Comparison of ENCODE assay signal across 30 cellular contexts in genomic region chr11:114972105-114972504, GRCh38.
"Had no signal": no experiment of that assay in that cellular context is flagged by ENCODE, and none has a peak within 500 bp of the region (broad histone marks: within the 10 kb centered on the region; RNA-seq: fewer than 3 reads in every experiment).

No MANE protein-coding gene starts in this region.

- H3K27me3 Mint-ChIP-seq: activated CD8-positive, alpha-beta T cell treated with anti-CD3 and anti-CD28 coated beads for 36 hours; activated naive CD4-positive, alpha-beta T cell treated with anti-CD3 and anti-CD28 coated beads, Interleukin-2, amount 50 U/mL, for 24 hours; activated naive CD8-positive, alpha-beta T cell treated with anti-CD3 and anti-CD28 coated beads for 36 hours; activated naive CD8-positive, alpha-beta T cell treated with anti-CD3 and anti-CD28 coated beads, Interleukin-2, amount 50 U/mL, for 24 hours; activated T-helper 17 cell treated with anti-CD3 and anti-CD28 coated beads, Interleukin-2, amount 50 U/mL, for 72 hours; effector memory CD8-positive, alpha-beta T cell had no signal

- H3K27ac Mint-ChIP-seq: activated CD8-positive, alpha-beta T cell treated with anti-CD3 and anti-CD28 coated beads for 36 hours; activated naive CD4-positive, alpha-beta T cell treated with anti-CD3 and anti-CD28 coated beads for 36 hours; activated naive CD4-positive, alpha-beta T cell treated with anti-CD3 and anti-CD28 coated beads, Interleukin-2, amount 50 U/mL, for 24 hours; activated naive CD8-positive, alpha-beta T cell treated with anti-CD3 and anti-CD28 coated beads for 36 hours; activated naive CD8-positive, alpha-beta T cell treated with anti-CD3 and anti-CD28 coated beads, Interleukin-2, amount 50 U/mL, for 24 hours; activated T-helper 17 cell treated with anti-CD3 and anti-CD28 coated beads, Interleukin-2, amount 50 U/mL, for 72 hours; effector memory CD8-positive, alpha-beta T cell; T-cell; T-helper 1 cell treated with Interleukin-12 subunit alpha and Interleukin-12 subunit beta and Interleukin-4 antibody, amounts not matched to agents 30 μg/mL and 1 μg/mL, for 36 hours had no signal

- H3K9me3 Mint-ChIP-seq: activated CD8-positive, alpha-beta T cell treated with anti-CD3 and anti-CD28 coated beads for 36 hours; activated naive CD4-positive, alpha-beta T cell treated with anti-CD3 and anti-CD28 coated beads for 36 hours; activated naive CD4-positive, alpha-beta T cell treated with anti-CD3 and anti-CD28 coated beads, Interleukin-2, amount 50 U/mL, for 24 hours; activated naive CD8-positive, alpha-beta T cell treated with anti-CD3 and anti-CD28 coated beads, Interleukin-2, amount 50 U/mL, for 24 hours; activated T-cell treated with anti-CD3 and anti-CD28 coated beads, Interleukin-2, amount 50 U/mL, for 4 hours; activated T-helper 17 cell treated with anti-CD3 and anti-CD28 coated beads, Interleukin-2, amount 50 U/mL, for 72 hours; effector memory CD8-positive, alpha-beta T cell; T-cell; T-helper 1 cell treated with Interleukin-12 subunit alpha and Interleukin-12 subunit beta and Interleukin-4 antibody, amounts not matched to agents 30 μg/mL and 1 μg/mL, for 36 hours had no signal

- H3K4me3 ChIP-seq: adrenal gland, body of pancreas, esophagus muscularis mucosa, gastrocnemius medialis, heart left ventricle had no signal

- H3K36me3 Mint-ChIP-seq: activated naive CD4-positive, alpha-beta T cell treated with anti-CD3 and anti-CD28 coated beads, Interleukin-2, amount 50 U/mL, for 24 hours; activated naive CD8-positive, alpha-beta T cell treated with anti-CD3 and anti-CD28 coated beads for 36 hours; T-cell had no signal

- H3K4me3 Mint-ChIP-seq: activated CD8-positive, alpha-beta T cell treated with anti-CD3 and anti-CD28 coated beads for 36 hours; activated naive CD4-positive, alpha-beta T cell treated with anti-CD3 and anti-CD28 coated beads for 36 hours; activated naive CD4-positive, alpha-beta T cell treated with anti-CD3 and anti-CD28 coated beads, Interleukin-2, amount 50 U/mL, for 24 hours; activated naive CD8-positive, alpha-beta T cell treated with anti-CD3 and anti-CD28 coated beads for 36 hours; activated naive CD8-positive, alpha-beta T cell treated with anti-CD3 and anti-CD28 coated beads, Interleukin-2, amount 50 U/mL, for 24 hours; activated T-cell treated with anti-CD3 and anti-CD28 coated beads, Interleukin-2, amount 50 U/mL, for 4 hours; activated T-helper 17 cell treated with anti-CD3 and anti-CD28 coated beads, Interleukin-2, amount 50 U/mL, for 72 hours; effector memory CD8-positive, alpha-beta T cell; T-cell; T-helper 1 cell treated with Interleukin-12 subunit alpha and Interleukin-12 subunit beta and Interleukin-4 antibody, amounts not matched to agents 30 μg/mL and 1 μg/mL, for 36 hours had no signal

- H3K27me3 ChIP-seq: adrenal gland, body of pancreas, foreskin keratinocyte, gastrocnemius medialis, heart left ventricle had no signal

- H3K4me1 ChIP-seq: adrenal gland, body of pancreas, esophagus muscularis mucosa, foreskin keratinocyte, gastrocnemius medialis had no signal

- H3K9me3 ChIP-seq: adrenal gland, body of pancreas, esophagus muscularis mucosa, gastrocnemius medialis, heart left ventricle had no signal

- H3K4me1 Mint-ChIP-seq: activated naive CD4-positive, alpha-beta T cell treated with anti-CD3 and anti-CD28 coated beads, Interleukin-2, amount 50 U/mL, for 24 hours; activated naive CD8-positive, alpha-beta T cell treated with anti-CD3 and anti-CD28 coated beads for 36 hours; activated naive CD8-positive, alpha-beta T cell treated with anti-CD3 and anti-CD28 coated beads, Interleukin-2, amount 50 U/mL, for 24 hours; activated T-helper 17 cell treated with anti-CD3 and anti-CD28 coated beads, Interleukin-2, amount 50 U/mL, for 72 hours; T-cell had no signal

- ATAC-seq: activated CD8-positive, alpha-beta T cell treated with anti-CD3 and anti-CD28 coated beads for 36 hours; activated naive CD8-positive, alpha-beta T cell treated with anti-CD3 and anti-CD28 coated beads, Interleukin-2, amount 50 U/mL, for 24 hours; activated T-cell treated with anti-CD3 and anti-CD28 coated beads, Interleukin-2, amount 50 U/mL, for 4 hours; activated T-helper 17 cell treated with anti-CD3 and anti-CD28 coated beads, Interleukin-2, amount 50 U/mL, for 72 hours; body of pancreas; effector memory CD8-positive, alpha-beta T cell; foreskin keratinocyte; gastrocnemius medialis; T-cell had no signal

- H3K27ac ChIP-seq: adrenal gland, body of pancreas, esophagus muscularis mucosa, foreskin keratinocyte, gastrocnemius medialis had no signal

- H3K36me3 ChIP-seq: adrenal gland, esophagus muscularis mucosa, gastrocnemius medialis, heart left ventricle had no signal

- DNase-seq: activated CD4-positive, alpha-beta T cell treated with anti-CD3 and anti-CD28 coated beads for 48 hours; activated CD4-positive, alpha-beta T cell treated with anti-CD3 and anti-CD28 coated beads, Interleukin-2, amount 50 U/mL, for 1 hour; activated CD4-positive, alpha-beta T cell treated with anti-CD3 and anti-CD28 coated beads, Interleukin-2, amount 50 U/mL, for 48 hours; activated CD8-positive, alpha-beta memory T cell treated with anti-CD3 and anti-CD28 coated beads for 24 hours; activated CD8-positive, alpha-beta T cell treated with anti-CD3 and anti-CD28 coated beads for 36 hours; activated effector memory CD4-positive, alpha-beta T cell treated with anti-CD3 and anti-CD28 coated beads, Interleukin-2, amount 50 U/mL, for 16 hours; activated naive CD4-positive, alpha-beta T cell treated with anti-CD3 and anti-CD28 coated beads for 36 hours; activated naive CD8-positive, alpha-beta T cell treated with anti-CD3 and anti-CD28 coated beads for 36 hours; activated naive CD8-positive, alpha-beta T cell treated with anti-CD3 and anti-CD28 coated beads, Interleukin-2, amount 50 U/mL, for 24 hours; activated T-cell treated with anti-CD3 and anti-CD28 coated beads, Interleukin-2, amount 50 U/mL, for 4 hours; adrenal gland; amygdala; aorta; body of pancreas; caudate nucleus; cortex of kidney; dermis blood vessel endothelial cell; effector CD4-positive, alpha-beta T cell; effector memory CD8-positive, alpha-beta T cell; erythroblast; foreskin keratinocyte; gastrocnemius medialis; glutamatergic neuron; heart left ventricle; T-cell; T-helper 9 cell had no signal
